8 cellular contexts compared by ENCODE assay signal in genomic region chr18:79523221-79523737, GRCh38.
A peak's percentile ranks its signal among the peaks of the same experiment; 100 is the strongest.
DNase-seq lines count a peak whose midpoint lies in the region; ATAC-seq lines count a peak whose summit lies in the region.

No MANE protein-coding gene starts in this region.

- H3K27ac Mint-ChIP-seq in activated T-helper 17 cell treated with anti-CD3 and anti-CD28 coated beads, Interleukin-2, amount 50 U/mL, for 72 hours: peak overlapping the region; percentile 99

- ATAC-seq in GM21367 (IDR thresholded peaks at IDR 0.05; ENCODE audit: unreplicated experiment) (peak; percentile 25), HG03469 (IDR thresholded peaks at IDR 0.05; ENCODE audit: unreplicated experiment) (peak; percentile 28), left lobe of liver (no peak)
- ATAC-seq in activated T-helper 17 cell treated with anti-CD3 and anti-CD28 coated beads, Interleukin-2, amount 50 U/mL, for 72 hours (replicated peaks): peak; percentile 77

- H3K4me3 Mint-ChIP-seq in activated T-helper 17 cell treated with anti-CD3 and anti-CD28 coated beads, Interleukin-2, amount 50 U/mL, for 72 hours: peak overlapping the region; percentile 83

- H3K27me3 Mint-ChIP-seq in activated T-helper 17 cell treated with anti-CD3 and anti-CD28 coated beads, Interleukin-2, amount 50 U/mL, for 72 hours: no peaks in the 10 kb centered on the region

- peaks cover 57% of the 10 kb centered on the region for H3K4me1 Mint-ChIP-seq in activated T-helper 17 cell treated with anti-CD3 and anti-CD28 coated beads, Interleukin-2, amount 50 U/mL, for 72 hours

- peaks cover 54% of the 10 kb centered on the region for H3K36me3 Mint-ChIP-seq in activated T-helper 17 cell treated with anti-CD3 and anti-CD28 coated beads, Interleukin-2, amount 50 U/mL, for 72 hours (ENCODE audit: low read depth)

- DNase-seq in stimulated activated CD4-positive, alpha-beta T cell treated with anti-CD3 and anti-CD28 coated beads, Interleukin-2, amount 100 ng/mL, for 4 hours (ENCODE audit: low read depth): peak; percentile 64
- no peak for DNase-seq in COLO668 (lab: John Stamatoyannopoulos, UW; ENCODE audit: unreplicated experiment)
- DNase-seq in NCI-H2107 treated with DMSO at 0.1 percent for 48 hours (lab: John Stamatoyannopoulos, UW; ENCODE audit: unreplicated experiment): no peak
- DNase-seq in left lobe of liver (ENCODE audit: low spot score): no peak
- no peak for DNase-seq in AG08396 (ENCODE audit: low spot score)

- no peaks in the 10 kb centered on the region for H3K9me3 Mint-ChIP-seq in activated T-helper 17 cell treated with anti-CD3 and anti-CD28 coated beads, Interleukin-2, amount 50 U/mL, for 72 hours
